ENCODE assay signal across 9 cellular contexts in genomic region chr11:118216621-118217526, GRCh38. TPM values are rescaled to one million over a fixed set of nuclear protein-coding genes. Genes with fewer than 3 reads are reported as not detected.
DNase-seq lines count a peak whose midpoint lies in the region; ATAC-seq and TF ChIP-seq lines count a peak whose summit lies in the region.
"Had no signal": no experiment of that assay in that cellular context is flagged by ENCODE, and none has a peak within 500 bp of the region (broad histone marks: within the 10 kb centered on the region; RNA-seq: fewer than 3 reads in every experiment).

No MANE protein-coding gene starts in this region.

- no peaks in the 10 kb centered on the region for H3K9me3 ChIP-seq in mesenchymal stem cell (ENCODE audit: control insufficient read depth, low read length)

- H3K36me3 Mint-ChIP-seq in GM23338 (ENCODE audit: low read depth) (no peaks in the 10 kb centered on the region), memory B cell (no peaks in the 10 kb centered on the region)

- no peak overlapping the region for H3K4me3 ChIP-seq in GM23338
- H3K4me3 ChIP-seq in mesenchymal stem cell (ENCODE audit: insufficient read depth in 1 of 2, low read depth in 1 of 2, low read length in 2 of 2) = no peak overlapping the region

- peaks cover 7% of the 10 kb centered on the region for H3K27me3 Mint-ChIP-seq in GM23338 (ENCODE audit: insufficient read depth, low read depth, poor library complexity)
- H3K27me3 Mint-ChIP-seq in memory B cell = peaks cover 25% of the 10 kb centered on the region

- H3K23ac ChIP-seq in mesenchymal stem cell (ENCODE audit: low read length in 2 of 2) = no peak overlapping the region

- H3K4me3 Mint-ChIP-seq in GM23338 (no peak overlapping the region), memory B cell (peak overlapping the region; percentile 2)

- H2BK12ac ChIP-seq in mesenchymal stem cell (ENCODE audit: low read length in 2 of 2) = no peak overlapping the region

- no peak for ATAC-seq in GM23338
- ATAC-seq in memory B cell (ENCODE audit: low read depth) = no peak
- no peak for ATAC-seq in GM19395 (IDR thresholded peaks at IDR 0.05; ENCODE audit: unreplicated experiment)

- no peak overlapping the region for H3K14ac ChIP-seq in mesenchymal stem cell (ENCODE audit: low read length in 2 of 2)

- H3K27ac ChIP-seq in GM23338 (ENCODE audit: low read depth) (no peak overlapping the region), mesenchymal stem cell (ENCODE audit: low read length, poor library complexity, severe bottlenecking) (no peak overlapping the region)

- no peaks in the 10 kb centered on the region for H3K79me2 ChIP-seq in GM23338 (replicated peaks; ENCODE audit: insufficient read depth)

- H3K9me3 Mint-ChIP-seq in GM23338 (no peaks in the 10 kb centered on the region), memory B cell (no peaks in the 10 kb centered on the region)

- H3K27me3 ChIP-seq in GM23338 (ENCODE audit: insufficient read depth) = no peaks in the 10 kb centered on the region
- peaks cover 62 to 84% of the 10 kb centered on the region in 2 experiments for H3K27me3 ChIP-seq in mesenchymal stem cell (ENCODE audit: control insufficient read depth in 1 of 2, insufficient read depth in 1 of 2, low read length in 2 of 2)

- H3F3A ChIP-seq in GM23338 (replicated peaks; ENCODE audit: low read depth) = no peaks in the 10 kb centered on the region

- no peak overlapping the region for H3K4ac ChIP-seq in mesenchymal stem cell (ENCODE audit: low read depth in 1 of 2, low read length in 2 of 2)

- WGBS in mesenchymal stem cell = 83% methylated on average over 12 of the region's 12 CpGs

- CTCF ChIA-PET in GM10248 (lab: Yijun Ruan, JAX) = interaction anchor here (1.1 to 3.5 kb wide), 6 partner anchors 13 to 270 kb away, joined by 3 to 23 read pairs (median 4); no protein-coding TSS in a partner anchor

- POLR2A ChIA-PET in GM10248 (lab: Yijun Ruan, JAX) = interaction anchor here (0.9 to 1.0 kb wide), 2 partner anchors 18 to 35 kb away, joined by 3 to 7 read pairs; partner anchors contain the start of gene MPZL3

- peaks cover 4% of the 10 kb centered on the region; the same call in 1 of the 2 replicates for H3K9me2 ChIP-seq in GM23338 (ENCODE audit: insufficient read depth)

- H2AK5ac ChIP-seq in mesenchymal stem cell (ENCODE audit: low read length, severe bottlenecking) = no peak overlapping the region

- H3K4me1 Mint-ChIP-seq in GM23338 = peaks cover 31% of the 10 kb centered on the region
- peaks cover 31% of the 10 kb centered on the region for H3K4me1 Mint-ChIP-seq in memory B cell

- peak; percentile 13 for TF ChIP-seq CTCF in GM10248 (IDR thresholded peaks at IDR 0.05; ENCODE audit: control extremely low read depth, extremely low read depth, low read depth, missing control alignments)
- TF ChIP-seq CTCF in GM23338 (conservative IDR thresholded peaks at IDR 0.05; ENCODE audit: low read depth in 2 of 2) = no peak

- H3K36me3 ChIP-seq in GM23338 (ENCODE audit: insufficient read depth) = no peaks in the 10 kb centered on the region
- no peaks in the 10 kb centered on the region for H3K36me3 ChIP-seq in mesenchymal stem cell (ENCODE audit: control insufficient read depth in 1 of 2, insufficient read depth in 2 of 2, low read depth in 1 of 2, low read length in 2 of 2)

- H3K79me1 ChIP-seq in mesenchymal stem cell (replicated peaks; ENCODE audit: low read length, poor library complexity, severe bottlenecking) = no peaks in the 10 kb centered on the region

- H3K27ac Mint-ChIP-seq in GM23338 (no peak overlapping the region), memory B cell (no peak overlapping the region)

- H4K91ac ChIP-seq in mesenchymal stem cell (ENCODE audit: low read length) = no peak overlapping the region

- DNase-seq in GM10248 (ENCODE audit: extremely low spot score) (peak; percentile 50), GM23338 (ENCODE audit: low spot score) (no peak), memory B cell (ENCODE audit: low spot score in 2 of 2) (no peak), AG20443 (ENCODE audit: low spot score) (no peak), COR-L47 (lab: John Stamatoyannopoulos, UW) (no peak), mesenchymal stem cell (no peak)
- peak; percentile 53 to 63 for DNase-seq in activated CD4-positive, alpha-beta T cell treated with anti-CD3 and anti-CD28 coated beads for 4 hours
- DNase-seq: GDM1 had no signal

- H3K9ac ChIP-seq in mesenchymal stem cell (ENCODE audit: low read length) = no peak overlapping the region

- H4K20me1 ChIP-seq in GM23338 (replicated peaks; ENCODE audit: insufficient read depth) = no peaks in the 10 kb centered on the region

- no peak overlapping the region for H2BK5ac ChIP-seq in mesenchymal stem cell (ENCODE audit: low read depth, low read length, poor library complexity, severe bottlenecking)

- no peak overlapping the region for H2BK15ac ChIP-seq in mesenchymal stem cell (ENCODE audit: low read depth, poor library complexity, severe bottlenecking)

- H3K4me1 ChIP-seq in GM23338 (ENCODE audit: insufficient read depth) (peaks cover 29% of the 10 kb centered on the region), mesenchymal stem cell (ENCODE audit: control insufficient read depth, insufficient read depth, low read depth, low read length) (no peaks in the 10 kb centered on the region)

- no peak overlapping the region for H3K18ac ChIP-seq in mesenchymal stem cell (ENCODE audit: low read depth in 1 of 2, low read length in 2 of 2)

- H4K8ac ChIP-seq in mesenchymal stem cell (ENCODE audit: low read length) = no peak overlapping the region

- H3K4me2 ChIP-seq in GM23338 (no peak overlapping the region), mesenchymal stem cell (ENCODE audit: low read length, poor library complexity, severe bottlenecking) (no peak overlapping the region)

- H2AFZ ChIP-seq in GM23338 (peak overlapping the region; percentile 67; the same call in 1 of the 2 replicates), mesenchymal stem cell (ENCODE audit: low read depth, low read length) (no peak overlapping the region)

- H2BK120ac ChIP-seq in mesenchymal stem cell (ENCODE audit: low read depth, low read length) = no peak overlapping the region

TF ChIP-seq in GM23338, 12 proteins besides CTCF, POLR2A, EP300 and RAD21 (continues in another document):
- TF ChIP-seq ETS1 (IDR thresholded peaks at IDR 0.05) = no peak

RNA-seq across cellular contexts. Expression of gene JAML, which starts 7.9 kb away (rescaled TPM):
- 0.12 and 0.56 TPM in 2 replicates for total RNA-seq in GM23338 (2014; rRNA removed; shearing (Covaris generic))
- 0.26 and 1.0 TPM in 2 replicates for polyA plus RNA-seq in GM23338 (2016; fragmentation: Nextera tagmentation; extraction: Ambion mirVana)
- polyA plus RNA-seq in mesenchymal stem cell (2013, experiment 1 of 2) = not detected
- polyA plus RNA-seq in mesenchymal stem cell (2013, experiment 2 of 2) = not detected

RNA-seq across cellular contexts. Expression of gene MPZL3, which starts 35.3 kb away (rescaled TPM):
- total RNA-seq in GM23338 (2014; rRNA removed; shearing (Covaris generic)) = 2.9 and 5.7 TPM in 2 replicates
- polyA plus RNA-seq in GM23338 (2016; fragmentation: Nextera tagmentation; extraction: Ambion mirVana) = 0.92 and 1.3 TPM in 2 replicates
- 0.15 TPM for polyA plus RNA-seq in mesenchymal stem cell (2013, experiment 1 of 2)
- 0.11 TPM for polyA plus RNA-seq in mesenchymal stem cell (2013, experiment 2 of 2)

RNA-seq across cellular contexts. Expression of gene SCN2B, which starts 40.4 kb away (rescaled TPM):
- 0.03 and 0.04 TPM in 2 replicates for total RNA-seq in GM23338 (2014; rRNA removed; shearing (Covaris generic))
- polyA plus RNA-seq in GM23338 (2016; fragmentation: Nextera tagmentation; extraction: Ambion mirVana) = 0.09 TPM in 1 of 2 replicates, not detected in the other
- polyA plus RNA-seq in mesenchymal stem cell (2013, experiment 1 of 2) = 0.01 TPM
- polyA plus RNA-seq in mesenchymal stem cell (2013, experiment 2 of 2) = 0.01 TPM

RNA-seq across cellular contexts. Expression of gene MPZL2, which starts 47.2 kb away (rescaled TPM):
- 2.8 and 4.2 TPM in 2 replicates for total RNA-seq in GM23338 (2014; rRNA removed; shearing (Covaris generic))
- 2.1 and 2.6 TPM in 2 replicates for polyA plus RNA-seq in GM23338 (2016; fragmentation: Nextera tagmentation; extraction: Ambion mirVana)
- polyA plus RNA-seq in mesenchymal stem cell (2013, experiment 1 of 2) = not detected
- polyA plus RNA-seq in mesenchymal stem cell (2013, experiment 2 of 2) = 0.03 TPM

Comparison
In these comparisons a context has a peak if more than half of its experiments do, and no peak if none do; other contexts are left out.
1. DNase-seq: peak in GM10248 (single experiment) and activated CD4-positive, alpha-beta T cell treated with anti-CD3 and anti-CD28 coated beads for 4 hours (2 of 2); none in GM23338 (single experiment), memory B cell (0 of 2), AG20443 (single experiment), COR-L47 (single experiment) and mesenchymal stem cell (single experiment).